In the genomic region with DNA sequence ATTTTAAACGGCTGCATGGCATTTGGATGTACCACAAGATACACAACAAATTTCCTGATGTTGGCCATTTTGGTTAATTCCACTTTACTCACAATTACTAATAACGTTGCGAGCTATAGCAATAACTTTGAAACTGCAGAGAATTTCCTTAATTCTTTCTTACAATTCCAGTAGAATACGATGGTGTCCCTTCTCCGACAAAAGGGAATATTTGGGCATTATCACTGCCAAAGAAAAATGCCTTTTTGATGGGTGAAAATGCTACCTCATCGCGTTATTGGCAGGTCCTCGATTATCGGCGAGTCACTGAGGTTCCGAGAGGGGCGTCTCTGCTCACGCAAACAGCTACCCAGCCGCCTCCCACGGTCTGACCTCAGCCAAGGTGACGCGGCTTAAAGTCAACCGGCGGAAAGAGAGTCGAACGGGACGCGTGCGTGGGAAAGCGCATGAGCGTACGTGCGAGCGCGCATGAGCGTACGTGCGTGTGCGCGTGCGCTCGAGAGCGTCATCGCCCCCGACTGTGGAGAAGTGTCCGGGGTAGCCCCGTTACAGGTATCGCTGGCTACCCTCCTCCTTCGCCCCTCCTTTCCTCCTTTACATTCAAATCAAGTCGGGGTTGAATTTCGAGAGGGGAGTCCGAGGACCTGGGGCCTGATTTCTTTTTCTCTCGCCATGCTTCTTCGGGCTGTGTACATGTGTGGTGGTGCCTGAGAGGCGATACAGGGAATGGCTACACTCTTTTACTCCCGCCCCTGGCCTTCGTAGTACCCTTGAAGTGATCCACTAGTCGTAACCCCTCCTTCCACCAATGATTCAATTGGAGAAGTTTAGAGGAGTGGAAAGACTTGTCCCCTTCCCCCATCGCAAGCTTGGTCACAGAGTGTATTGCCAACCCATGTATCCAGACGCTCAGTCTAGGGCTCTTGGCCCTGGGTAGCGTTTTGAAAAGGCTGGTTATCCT, we compare ENCODE assay signal across 1 cellular context.
TF ChIP-seq lines count a peak whose summit lies in the region.

Gene OXSM, plus strand, starts transcription at position 495 of the 961 bp plus-strand sequence. CDS start 931 bp downstream, outside the sequence.

TF ChIP-seq in K562, 482 proteins besides CTCF, POLR2A, EP300 and RAD21 (continued from another document and continues in another):
- TF ChIP-seq CHD7 (IDR thresholded peaks at IDR 0.05; ENCODE audit: low read depth, low read length): no peak
- TF ChIP-seq MBD2 (IDR thresholded peaks at IDR 0.05; ENCODE audit: borderline replicate concordance, low read depth): peak; percentile 68
- TF ChIP-seq, protein P1, sequence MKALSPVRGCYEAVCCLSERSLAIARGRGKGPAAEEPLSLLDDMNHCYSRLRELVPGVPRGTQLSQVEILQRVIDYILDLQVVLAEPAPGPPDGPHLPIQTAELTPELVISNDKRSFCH (CRISPR knock-in tag; IDR thresholded peaks at IDR 0.05): no peak
- TF ChIP-seq, protein P1 (tag; IDR thresholded peaks at IDR 0.05): 0 out of 2 replicates have a peak, but pooled peaks have one; percentile 23
- TF ChIP-seq SOX6 (IDR thresholded peaks at IDR 0.05): peak; percentile 74
- no peak for TF ChIP-seq ZNF75A (CRISPR knock-in tag; IDR thresholded peaks at IDR 0.05)
- TF ChIP-seq TBL1XR1 (IDR thresholded peaks at IDR 0.05; ENCODE audit: low read length in 2 of 2): no peak; a peak in 1 of 4 replicates
- no peak for TF ChIP-seq PURB (CRISPR knock-in tag; IDR thresholded peaks at IDR 0.05; ENCODE audit: low read depth)
- no peak for TF ChIP-seq STAT5B (CRISPR knock-in tag; IDR thresholded peaks at IDR 0.05)
- no peak for TF ChIP-seq MCM3 (IDR thresholded peaks at IDR 0.05)
- TF ChIP-seq CTCFL (IDR thresholded peaks at IDR 0.05; ENCODE audit: borderline replicate concordance, insufficient read depth, low read depth, low read length, poor library complexity, severe bottlenecking): no peak
- TF ChIP-seq SIRT6 (IDR thresholded peaks at IDR 0.05; ENCODE audit: low read depth, low read length): no peak
- TF ChIP-seq FOS (IDR thresholded peaks at IDR 0.05; ENCODE audit: extremely low read depth, insufficient read length): no peak
- TF ChIP-seq CEBPB (tag; IDR thresholded peaks at IDR 0.05): no peak
- TF ChIP-seq, protein P2, sequence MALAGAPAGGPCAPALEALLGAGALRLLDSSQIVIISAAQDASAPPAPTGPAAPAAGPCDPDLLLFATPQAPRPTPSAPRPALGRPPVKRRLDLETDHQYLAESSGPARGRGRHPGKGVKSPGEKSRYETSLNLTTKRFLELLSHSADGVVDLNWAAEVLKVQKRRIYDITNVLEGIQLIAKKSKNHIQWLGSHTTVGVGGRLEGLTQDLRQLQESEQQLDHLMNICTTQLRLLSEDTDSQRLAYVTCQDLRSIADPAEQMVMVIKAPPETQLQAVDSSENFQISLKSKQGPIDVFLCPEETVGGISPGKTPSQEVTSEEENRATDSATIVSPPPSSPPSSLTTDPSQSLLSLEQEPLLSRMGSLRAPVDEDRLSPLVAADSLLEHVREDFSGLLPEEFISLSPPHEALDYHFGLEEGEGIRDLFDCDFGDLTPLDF (CRISPR knock-in tag; IDR thresholded peaks at IDR 0.05): no peak
- TF ChIP-seq ZNF274 (IDR thresholded peaks at IDR 0.05; ENCODE audit: borderline replicate concordance, low read depth, low read length): no peak
- TF ChIP-seq SIN3A (IDR thresholded peaks at IDR 0.05; ENCODE audit: borderline replicate concordance in 2 of 2, control insufficient read depth in 1 of 2, low read depth in 2 of 2, low read length in 2 of 2): 0 out of 4 replicates have a peak, but pooled peaks have one; percentile 21 to 22
- peak; percentile 98 for TF ChIP-seq NRF1 (conservative IDR thresholded peaks at IDR 0.05 in 1 of 2, IDR thresholded peaks at IDR 0.05 in 1 of 2)
- 0 out of 2 replicates have a peak, but pooled peaks have one; percentile 7 for TF ChIP-seq ZNF263 (CRISPR knock-in tag; IDR thresholded peaks at IDR 0.05; ENCODE audit: borderline replicate concordance)
- TF ChIP-seq ZNF583 (CRISPR knock-in tag; IDR thresholded peaks at IDR 0.05): no peak
- TF ChIP-seq NCOA4 (IDR thresholded peaks at IDR 0.05; ENCODE audit: partially characterized antibody): no peak
- TF ChIP-seq MTA2 (IDR thresholded peaks at IDR 0.05; ENCODE audit: low read depth): no peak; the same call in 1 of the 2 replicates
- 0 out of 4 replicates have a peak, but pooled peaks of 1 of the 2 experiments have one; percentile 47 for TF ChIP-seq ZNF318 (IDR thresholded peaks at IDR 0.05; ENCODE audit: borderline replicate concordance in 1 of 2, low read depth in 1 of 2)
- no peak for TF ChIP-seq HNRNPH1 (optimal IDR thresholded peaks at IDR 0.05; ENCODE audit: low read depth, low read length)
- TF ChIP-seq SIX5 (IDR thresholded peaks at IDR 0.05; ENCODE audit: borderline replicate concordance in 1 of 2, insufficient read depth in 1 of 2, low read depth in 1 of 2, low read length in 2 of 2): 0 out of 4 replicates have a peak, but pooled peaks of 1 of the 2 experiments have one; percentile 1
- peak; percentile 82 for TF ChIP-seq GATAD2B (IDR thresholded peaks at IDR 0.05; ENCODE audit: borderline replicate concordance)
